Comparison of ENCODE assay signal across 1 cellular context in the genomic region with DNA sequence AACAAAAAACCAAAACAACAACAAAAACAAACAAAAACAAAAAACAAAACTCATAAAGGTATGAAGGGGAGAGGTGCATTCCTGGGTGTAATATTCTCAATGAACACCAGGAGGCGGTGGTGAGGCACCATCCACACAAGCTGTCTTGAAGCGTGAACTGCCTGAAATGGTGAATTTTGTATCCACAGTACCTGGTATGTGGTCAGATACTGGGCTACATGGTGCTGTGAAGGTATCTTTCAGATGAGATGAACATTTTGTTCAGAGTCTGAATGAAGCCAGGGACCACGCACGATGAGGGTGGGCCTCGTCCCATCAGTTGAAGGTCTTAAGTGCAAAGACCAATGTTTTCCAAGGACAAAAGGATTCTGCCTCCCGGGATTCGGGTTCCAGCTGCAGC.
TF ChIP-seq lines count a peak whose summit lies in the region.

No MANE protein-coding gene starts in this region.

TF ChIP-seq in GM12878, 131 proteins besides CTCF, POLR2A, EP300 and RAD21 (continued from another document):
- TF ChIP-seq CBX5 (IDR thresholded peaks at IDR 0.05; ENCODE audit: low read depth), result 0 out of 2 replicates have a peak, but pooled peaks have one; percentile 25
TF ChIP-seq in GM12878: peak in this region for 3.
